ENCODE assay signal across 22 cellular contexts in genomic region chr19:50489461-50490011, GRCh38. TPM values are rescaled to one million over a fixed set of nuclear protein-coding genes. Genes with fewer than 3 reads are reported as not detected.
A peak's percentile ranks its signal among the peaks of the same experiment; 100 is the strongest.
DNase-seq lines count a peak whose midpoint lies in the region; ATAC-seq, FAIRE-seq and TF ChIP-seq lines count a peak whose summit lies in the region.
"Had no signal": no experiment of that assay in that cellular context is flagged by ENCODE, and none has a peak within 500 bp of the region (broad histone marks: within the 10 kb centered on the region; RNA-seq: fewer than 3 reads in every experiment).

No MANE protein-coding gene starts in this region.

- H3K79me2 ChIP-seq in H9 (ENCODE audit: insufficient read depth, low read length): no peaks in the 10 kb centered on the region

- POLR2A ChIA-PET in WTC11 (lab: Charles Lee): no interaction called here

- no peak overlapping the region for H2AK5ac ChIP-seq in H9 (ENCODE audit: insufficient read length, low read length)

- H3K36me3 Mint-ChIP-seq in H9 (ENCODE audit: insufficient read depth in 1 of 3, low read depth in 3 of 3) (peaks cover 25 to 32% (median 26%) of the 10 kb centered on the region in 3 experiments), WTC11 (peaks cover 30% of the 10 kb centered on the region), progenitor cell of endocrine pancreas (ENCODE audit: insufficient read depth) (peaks cover 16% of the 10 kb centered on the region)

- peaks cover 92% of the 10 kb centered on the region for H3K27me3 Mint-ChIP-seq in H9 (ENCODE audit: low read depth)
- H3K27me3 Mint-ChIP-seq in WTC11 (ENCODE audit: low read depth): peaks cover 97% of the 10 kb centered on the region
- H3K27me3 Mint-ChIP-seq in progenitor cell of endocrine pancreas: peaks cover 64% of the 10 kb centered on the region

- peaks cover 31 to 43% of the 10 kb centered on the region in 2 experiments for H3K9me3 Mint-ChIP-seq in H9
- peaks cover 29% of the 10 kb centered on the region for H3K9me3 Mint-ChIP-seq in WTC11
- peaks cover 3% of the 10 kb centered on the region for H3K9me3 Mint-ChIP-seq in progenitor cell of endocrine pancreas (ENCODE audit: low read depth)
- H3K9me3 Mint-ChIP-seq: T-helper 1 cell treated with Interleukin-12 subunit alpha and Interleukin-12 subunit beta and Interleukin-4 antibody, amounts not matched to agents 30 μg/mL and 1 μg/mL, for 36 hours had no signal

- H4K8ac ChIP-seq in H9 (replicated peaks; ENCODE audit: insufficient read length, low read depth, low read length): no peak overlapping the region

- no peak overlapping the region for H4K91ac ChIP-seq in H9 (ENCODE audit: insufficient read length, low read depth, low read length)

- DNase-seq in H9: peak; percentile 59
- DNase-seq in WTC11 (ENCODE audit: low spot score): no peak
- DNase-seq in islet precursor cell: peak; percentile 68
- DNase-seq in progenitor cell of endocrine pancreas (ENCODE audit: low spot score, unreplicated experiment): no peak
- DNase-seq in GM12891 (ENCODE audit: insufficient read length, low spot score): no peak
- DNase-seq in frontal cortex (ENCODE audit: low spot score in 2 of 2): no peak
- no peak for DNase-seq in COLO829 (ENCODE audit: low spot score)
- DNase-seq: activated naive CD4-positive, alpha-beta T cell treated with anti-CD3 and anti-CD28 coated beads for 36 hours; esophagus squamous epithelium; NCI-H146; NCI-H226; NK-92 treated with Interleukin-12 subunit alpha and Interleukin-12 subunit beta, amount 100 ng/mL, for 24 hours; SHP77 had no signal

- no peak overlapping the region for H2BK120ac ChIP-seq in H9 (ENCODE audit: low read depth, low read length, poor library complexity, severe bottlenecking)

- H3K4me3 Mint-ChIP-seq in H9 (peak overlapping the region in 1 of 2 experiments; percentile 55; a peak in 2 of 5 replicates), WTC11 (no peak overlapping the region), progenitor cell of endocrine pancreas (ENCODE audit: low read depth) (no peak overlapping the region)
- H3K4me3 Mint-ChIP-seq: activated naive CD4-positive, alpha-beta T cell treated with anti-CD3 and anti-CD28 coated beads for 36 hours; T-helper 1 cell treated with Interleukin-12 subunit alpha and Interleukin-12 subunit beta and Interleukin-4 antibody, amounts not matched to agents 30 μg/mL and 1 μg/mL, for 36 hours had no signal

- H3K4me1 ChIP-seq in H9 (ENCODE audit: insufficient read depth, low read length): peaks cover 4% of the 10 kb centered on the region; the same call in 1 of the 2 replicates

- H3K14ac ChIP-seq in H9 (ENCODE audit: insufficient read depth, low read length): peak overlapping the region; percentile 51; the same call in 1 of the 2 replicates

- no peak overlapping the region for H2BK12ac ChIP-seq in H9 (ENCODE audit: insufficient read length, low read depth, low read length)

- no peaks in the 10 kb centered on the region for H3K79me1 ChIP-seq in H9 (ENCODE audit: insufficient read depth, low read depth, low read length, poor library complexity, severe bottlenecking)

- H2BK20ac ChIP-seq in H9 (ENCODE audit: low read depth, low read length, poor library complexity, severe bottlenecking): no peak overlapping the region

- no peak overlapping the region for H3K23ac ChIP-seq in H9 (ENCODE audit: insufficient read length, low read depth, low read length)

- no peak overlapping the region for H3K9ac ChIP-seq in H9 (ENCODE audit: extremely low read depth, insufficient read length, low read length)

- WGBS in H9 (ENCODE audit: extremely low coverage, insufficient read length, low lambda C conversion rate): no CpG with 5 or more reads among the region's 24 CpGs

- no peak overlapping the region for H2BK15ac ChIP-seq in H9 (ENCODE audit: low read depth, low read length)

- peaks cover 7% of the 10 kb centered on the region; the same call in 1 of the 2 replicates for H3K27me3 ChIP-seq in H9 (ENCODE audit: insufficient read depth, low read length)

- H4K5ac ChIP-seq in H9 (ENCODE audit: insufficient read length, low read depth, low read length): no peak overlapping the region

- no peaks in the 10 kb centered on the region for H4K20me1 ChIP-seq in H9 (ENCODE audit: control insufficient read depth, insufficient read depth, insufficient read length)

- H3K27ac Mint-ChIP-seq in H9 (no peak overlapping the region), WTC11 (no peak overlapping the region), progenitor cell of endocrine pancreas (peak overlapping the region; percentile 84)
- H3K27ac Mint-ChIP-seq: activated naive CD4-positive, alpha-beta T cell treated with anti-CD3 and anti-CD28 coated beads for 36 hours; T-helper 1 cell treated with Interleukin-12 subunit alpha and Interleukin-12 subunit beta and Interleukin-4 antibody, amounts not matched to agents 30 μg/mL and 1 μg/mL, for 36 hours had no signal

- H3K4me2 ChIP-seq in H9 (ENCODE audit: insufficient read depth, insufficient read length, low read length): peak overlapping the region; percentile 42

- H3K4me1 Mint-ChIP-seq in H9 (peaks cover 29 to 42% of the 10 kb centered on the region in 2 experiments), WTC11 (peaks cover 40% of the 10 kb centered on the region), progenitor cell of endocrine pancreas (ENCODE audit: low read depth) (peaks cover 9% of the 10 kb centered on the region)

- peak overlapping the region; percentile 35 for H3K18ac ChIP-seq in H9 (ENCODE audit: insufficient read length, low read depth, low read length)

- H3T11ph ChIP-seq in H9 (ENCODE audit: low read length): no peak overlapping the region

- no peak for FAIRE-seq in GM12891 (lab: Jason Lieb, UNC)
- no peak for FAIRE-seq in frontal cortex (lab: Jason Lieb, UNC)
- FAIRE-seq: astrocyte, GM12878, HTR-8/SVneo had no signal

- H2BK5ac ChIP-seq in H9 (ENCODE audit: insufficient read length, low read length): no peak overlapping the region

- no peak overlapping the region for H3K56ac ChIP-seq in H9 (ENCODE audit: insufficient read length, low read depth, low read length)

- no peak for TF ChIP-seq POLR2A in GM12891 (IDR thresholded peaks at IDR 0.05; ENCODE audit: low read depth, low read length)

- no peak overlapping the region for H3K27ac ChIP-seq in H9 (ENCODE audit: insufficient read length, low read depth, low read length)
- H3K27ac ChIP-seq: esophagus squamous epithelium had no signal

- peaks cover 5% of the 10 kb centered on the region for H3K23me2 ChIP-seq in H9 (ENCODE audit: insufficient read length, low read depth, low read length, poor library complexity, severe bottlenecking)

- TF ChIP-seq CTCF in H9 (conservative IDR thresholded peaks at IDR 0.05) (no peak), WTC11 (IDR thresholded peaks at IDR 0.05) (no peak), progenitor cell of endocrine pancreas (IDR thresholded peaks at IDR 0.05; ENCODE audit: unreplicated experiment) (no peak)

- H2AFZ ChIP-seq in H9 (ENCODE audit: low read length): no peak overlapping the region

- H3K4ac ChIP-seq in H9 (ENCODE audit: low read depth, low read length): no peak overlapping the region

- CTCF ChIA-PET in WTC11 (lab: Charles Lee): interaction anchor here (0.6 to 3.8 kb wide), 8 partner anchors 11 to 132 kb away, joined by 3 to 33 read pairs (median 4); no protein-coding TSS in a partner anchor

- peaks cover 8% of the 10 kb centered on the region for H3K9me3 ChIP-seq in H9 (ENCODE audit: control insufficient read depth, low read depth, low read length)
- H3K9me3 ChIP-seq: esophagus squamous epithelium, heart left ventricle had no signal

- ATAC-seq in WTC11 (peak; percentile 28), GM21619 (IDR thresholded peaks at IDR 0.05; ENCODE audit: unreplicated experiment) (no peak)
- ATAC-seq: GM12878, heart left ventricle had no signal

TF ChIP-seq in GM12891, 5 proteins besides CTCF, POLR2A, EP300 and RAD21:
- TF ChIP-seq SPI1 (IDR thresholded peaks at IDR 0.05; ENCODE audit: low read depth, low read length) (no peak), PAX5 (IDR thresholded peaks at IDR 0.05; ENCODE audit: insufficient read depth, low read length, severe bottlenecking) (no peak), POU2F2 (IDR thresholded peaks at IDR 0.05; ENCODE audit: low read depth, low read length) (no peak), TAF1 (IDR thresholded peaks at IDR 0.05; ENCODE audit: low read depth, low read length) (no peak), POLR2AphosphoS5 (IDR thresholded peaks at IDR 0.05; ENCODE audit: low read depth, low read length) (no peak)

RNA-seq across cellular contexts. Expression of gene GARIN5A, which starts 12.9 kb away (rescaled TPM):
- total RNA-seq in H9 (2021): 9.5 and 10.5 TPM in 2 replicates
- 8.2 to 17.1 TPM (median 15.3 TPM) in 3 replicates for total RNA-seq in WTC11 (2021)
- 11.6 and 12.0 TPM in 2 replicates for total RNA-seq in progenitor cell of endocrine pancreas
- polyA plus RNA-seq in GM12891 (2012; ENCODE audit: low read depth, missing spikeins): 0.33 TPM
- total RNA-seq in frontal cortex: 2.0 TPM
- total RNA-seq: astrocyte, GM12878 had no signal

RNA-seq across cellular contexts. Expression of gene EMC10, which starts 13.2 kb away (rescaled TPM):
- total RNA-seq in H9 (2021): 109 and 110 TPM in 2 replicates
- 114 to 120 TPM (median 114 TPM) in 3 replicates for total RNA-seq in WTC11 (2021)
- total RNA-seq in progenitor cell of endocrine pancreas: 177 and 181 TPM in 2 replicates
- 50.9 TPM for polyA plus RNA-seq in GM12891 (2012; ENCODE audit: low read depth, missing spikeins)
- 53.4 TPM for total RNA-seq in frontal cortex
- total RNA-seq: astrocyte had no signal

RNA-seq across cellular contexts. Expression of gene JOSD2, which starts 21.5 kb away (rescaled TPM):
- total RNA-seq in H9 (2021) (5.0 and 5.4 TPM in 2 replicates), WTC11 (2021) (4.0 to 4.3 TPM (median 4.0 TPM) in 3 replicates), progenitor cell of endocrine pancreas (12.1 and 13.1 TPM in 2 replicates), frontal cortex (6.9 TPM)
- 19.6 TPM for polyA plus RNA-seq in GM12891 (2012; ENCODE audit: low read depth, missing spikeins)
- total RNA-seq: astrocyte had no signal

RNA-seq across cellular contexts. Expression of gene ASPDH, which starts 24.2 kb away (rescaled TPM):
- not detected in 2 replicates for total RNA-seq in H9 (2021)
- not detected in 3 replicates for total RNA-seq in WTC11 (2021)
- total RNA-seq in progenitor cell of endocrine pancreas: not detected in 2 replicates
- 0.32 TPM for polyA plus RNA-seq in GM12891 (2012; ENCODE audit: low read depth, missing spikeins)
- total RNA-seq in frontal cortex: 0.82 TPM
- total RNA-seq: activated naive CD4-positive, alpha-beta T cell treated with anti-CD3 and anti-CD28 coated beads for 36 hours; astrocyte; dermis microvascular lymphatic vessel endothelial cell; esophagus squamous epithelium; G401; GM12878; heart left ventricle; kidney epithelial cell had no signal
- polyA plus RNA-seq: GM12878, heart left ventricle had no signal

RNA-seq across cellular contexts. Expression of gene MYBPC2, which starts 56.8 kb away (rescaled TPM):
- total RNA-seq in H9 (2021): 3.8 and 4.9 TPM in 2 replicates
- total RNA-seq in WTC11 (2021): 2.6 to 5.4 TPM (median 5.0 TPM) in 3 replicates
- total RNA-seq in progenitor cell of endocrine pancreas: 1.6 and 2.1 TPM in 2 replicates
- 2.1 TPM for polyA plus RNA-seq in GM12891 (2012; ENCODE audit: low read depth, missing spikeins)
- not detected for total RNA-seq in frontal cortex
- total RNA-seq: astrocyte, G401 had no signal
- polyA plus RNA-seq: heart left ventricle had no signal

Comparison
In these comparisons a context has a peak if more than half of its experiments do, and no peak if none do; other contexts are left out.
1. DNase-seq: peak in H9 (single experiment) and islet precursor cell (single experiment); none in WTC11 (single experiment), progenitor cell of endocrine pancreas (single experiment), GM12891 (single experiment), frontal cortex (0 of 2) and COLO829 (single experiment).